ENCODE assay signal across 22 cellular contexts in the genomic region with DNA sequence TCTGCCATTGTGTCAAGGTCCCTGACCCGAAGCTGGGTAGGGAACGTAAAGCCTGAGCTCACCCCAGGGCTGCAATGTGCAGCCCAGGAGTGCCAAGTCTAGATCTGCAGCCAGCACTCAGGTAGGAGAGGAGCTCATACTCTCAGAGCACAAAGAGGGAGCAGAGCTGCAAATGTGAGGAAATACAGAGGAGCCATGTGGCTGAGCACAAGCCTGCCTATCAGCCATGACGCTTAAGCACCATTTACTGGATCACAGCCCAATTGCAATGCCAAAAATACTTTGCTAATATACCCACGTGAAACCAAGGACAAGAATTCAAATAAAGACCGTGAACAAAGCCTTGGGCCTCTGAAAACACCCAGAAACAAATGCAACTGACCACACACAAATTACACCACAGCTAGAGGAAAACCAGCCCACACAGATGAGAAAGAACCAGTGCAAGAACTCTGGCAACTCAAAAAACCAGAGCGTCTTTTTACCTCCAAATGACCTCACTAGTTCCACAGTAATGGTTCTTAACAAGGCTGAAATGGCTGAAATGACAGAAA.
"Had no signal": no experiment of that assay in that cellular context is flagged by ENCODE, and none has a peak within 500 bp of the region (broad histone marks: within the 10 kb centered on the region; RNA-seq: fewer than 3 reads in every experiment).

No MANE protein-coding gene starts in this region.

- ATAC-seq: activated CD4-positive, alpha-beta T cell treated with anti-CD3 and anti-CD28 coated beads for 36 hours; activated CD8-positive, alpha-beta T cell treated with anti-CD3 and anti-CD28 coated beads for 36 hours; PC-3 had no signal

- DNase-seq: activated CD4-positive, alpha-beta T cell treated with anti-CD3 and anti-CD28 coated beads for 36 hours; activated CD4-positive, alpha-beta T cell treated with anti-CD3 and anti-CD28 coated beads, Interleukin-2, amount 50 U/mL, for 1 hour; activated CD8-positive, alpha-beta memory T cell treated with anti-CD3 and anti-CD28 coated beads, Interleukin-2, amount 50 U/mL, for 4 hours; activated CD8-positive, alpha-beta T cell treated with anti-CD3 and anti-CD28 coated beads for 36 hours; activated naive CD4-positive, alpha-beta T cell treated with anti-CD3 and anti-CD28 coated beads, Interleukin-2, amount 50 U/mL, for 16 hours; activated naive CD8-positive, alpha-beta T cell treated with anti-CD3 and anti-CD28 coated beads, Interleukin-2, amount 10 ng/mL, durations not matched to agents 7 days and 5 days; activated T-cell treated with anti-CD3 and anti-CD28 coated beads, Interleukin-2, amount 50 U/mL, for 1 hour; anterior cingulate cortex; caudate nucleus; MG63; MV-4-11; NCI-H1092 treated with DMSO at 0.1 percent for 48 hours; NCI-H1417 treated with DMSO at 0.1 percent for 48 hours; NCI-H1694; NCI-H2029 treated with DMSO at 0.1 percent for 48 hours; NCI-H345; NCI-H510A; NCI-H526 treated with DMSO at 0.1 percent for 48 hours; NCI-H82; PC-3; SK-N-SH; T-helper 1 cell had no signal
